Comparison of ENCODE assay signal across 10 cellular contexts in genomic region chr4:184090571-184090970, GRCh38.
"Had no signal": no experiment of that assay in that cellular context is flagged by ENCODE, and none has a peak within 500 bp of the region (broad histone marks: within the 10 kb centered on the region; RNA-seq: fewer than 3 reads in every experiment).

No MANE protein-coding gene starts in this region.

- H3K4me1 Mint-ChIP-seq: GM23338 had no signal

- H3K9ac ChIP-seq: GM23248 had no signal

- H3K27ac Mint-ChIP-seq: GM23338, H9, HFFc6 had no signal

- H3K9me3 ChIP-seq: HAP-1 had no signal

- FAIRE-seq: H1, H54 had no signal

- H3K4me3 ChIP-seq: GM23248, GM23338, HAP-1 had no signal

- H3K36me3 ChIP-seq: HAP-1 had no signal

- H3K4me2 ChIP-seq: GM23338 had no signal

- H3K4me3 Mint-ChIP-seq: GM23338, H9, HFFc6 had no signal

- H3K27ac ChIP-seq: GM23248 had no signal

- DNase-seq: GM23248, GOT3, H7, H9, HCEC 1CT, HFFc6 had no signal

- H3K4me1 ChIP-seq: HAP-1 had no signal

- H2AFZ ChIP-seq: GM23248, GM23338 had no signal
